ENCODE assay signal across 8 cellular contexts in the genomic region with DNA sequence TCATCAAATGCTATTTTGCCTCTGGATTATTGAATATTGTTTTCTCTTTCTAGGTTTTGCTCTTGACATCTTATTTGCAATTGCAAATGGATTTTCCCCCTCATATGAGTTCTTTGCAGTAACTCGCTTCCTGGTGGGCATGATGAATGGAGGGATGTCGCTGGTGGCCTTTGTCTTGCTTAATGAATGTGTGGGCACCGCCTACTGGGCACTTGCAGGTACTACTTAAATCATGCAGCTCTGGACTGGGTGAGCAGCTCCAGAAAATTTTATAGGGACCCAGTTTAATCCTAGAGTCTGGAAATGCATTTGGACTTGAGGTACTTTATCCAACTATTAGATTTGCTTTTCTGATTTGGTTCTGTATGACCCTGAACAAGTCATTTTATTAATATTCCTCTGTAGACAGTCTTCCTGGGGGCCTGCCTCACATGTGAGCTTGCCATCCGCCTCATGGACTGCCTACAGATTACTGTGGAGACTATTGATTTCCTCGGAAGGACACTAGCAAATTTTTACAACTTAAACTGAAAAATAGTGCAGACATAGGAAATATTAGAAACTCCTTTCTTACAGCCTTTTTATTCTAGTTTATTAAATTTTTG. TPM values are rescaled to one million over a fixed set of nuclear protein-coding genes. Genes with fewer than 3 reads are reported as not detected.
DNase-seq lines count a peak whose midpoint lies in the region; ATAC-seq and TF ChIP-seq lines count a peak whose summit lies in the region.

No MANE protein-coding gene starts in this region.

- no peak overlapping the region for H3K4me2 ChIP-seq in KMS-11
- no peak overlapping the region for H3K4me2 ChIP-seq in smooth muscle cell

- H4K20me1 ChIP-seq in KMS-11 (ENCODE audit: insufficient read depth) (no peaks in the 10 kb centered on the region), smooth muscle cell (ENCODE audit: low read depth) (no peaks in the 10 kb centered on the region)

- H3K27ac ChIP-seq in KMS-11 (no peak overlapping the region), smooth muscle cell (ENCODE audit: low read depth) (no peak overlapping the region)

- H3K79me2 ChIP-seq in KMS-11 (ENCODE audit: insufficient read depth, low read depth): no peaks in the 10 kb centered on the region
- H3K79me2 ChIP-seq in smooth muscle cell (ENCODE audit: low read depth): no peaks in the 10 kb centered on the region

- peak; percentile 23 for DNase-seq in GM04504 (ENCODE audit: low read depth)
- peak; percentile 9 for DNase-seq in SHP77 treated with DMSO at 0.1 percent for 48 hours (lab: John Stamatoyannopoulos, UW)
- peak; percentile 66 for DNase-seq in amniotic epithelial cell (ENCODE audit: low read depth)
- peak; percentile 36 for DNase-seq in hepatic stellate cell (ENCODE audit: low spot score)
- DNase-seq in smooth muscle cell (lab: John Stamatoyannopoulos, UW; ENCODE audit: unreplicated experiment): no peak
- DNase-seq in omental fat pad (ENCODE audit: low spot score): no peak

- peak; percentile 89 for ATAC-seq in GM21619 (IDR thresholded peaks at IDR 0.05; ENCODE audit: unreplicated experiment)
- no peak for ATAC-seq in omental fat pad (ENCODE audit: low FRiP score)

- no peaks in the 10 kb centered on the region for H3K9me3 ChIP-seq in smooth muscle cell (replicated peaks; ENCODE audit: low read depth)

- TF ChIP-seq CTCF in KMS-11 (conservative IDR thresholded peaks at IDR 0.05; ENCODE audit: low read depth, low read length) (peak; percentile 73), smooth muscle cell (IDR thresholded peaks at IDR 0.05; ENCODE audit: borderline replicate concordance, insufficient read depth, poor library complexity, severe bottlenecking) (peak; percentile 59), omental fat pad (IDR thresholded peaks at IDR 0.05) (no peak)

- 66% methylated on average over 5 of the region's 5 CpGs for WGBS in smooth muscle cell (ENCODE audit: low lambda C conversion rate)

- no peak overlapping the region for H3K9ac ChIP-seq in KMS-11
- H3K9ac ChIP-seq in smooth muscle cell (ENCODE audit: low read depth): no peak overlapping the region

- H3K36me3 ChIP-seq in KMS-11 (ENCODE audit: insufficient read depth): no peaks in the 10 kb centered on the region
- H3K36me3 ChIP-seq in smooth muscle cell (ENCODE audit: low read depth): no peaks in the 10 kb centered on the region

- H3K4me1 ChIP-seq in KMS-11 (ENCODE audit: low read depth, poor library complexity, severe bottlenecking) (no peaks in the 10 kb centered on the region), smooth muscle cell (ENCODE audit: low read depth) (no peaks in the 10 kb centered on the region)

- H2AFZ ChIP-seq in KMS-11 (ENCODE audit: low read depth): no peak overlapping the region
- H2AFZ ChIP-seq in smooth muscle cell (ENCODE audit: low read depth): no peak overlapping the region

- no peaks in the 10 kb centered on the region for H3K27me3 ChIP-seq in KMS-11 (ENCODE audit: insufficient read depth, low read depth)
- H3K27me3 ChIP-seq in smooth muscle cell (ENCODE audit: low read depth): no peaks in the 10 kb centered on the region

- H3K4me3 ChIP-seq in KMS-11 (IDR thresholded peaks at IDR 0.05; ENCODE audit: insufficient read depth, low read depth, low read length) (no peak overlapping the region), smooth muscle cell (no peak overlapping the region)

- no peaks in the 10 kb centered on the region for H3F3A ChIP-seq in smooth muscle cell (ENCODE audit: low read depth)

RNA-seq across cellular contexts. Expression of gene SLC22A15, which starts 44.5 kb away (rescaled TPM):
- total RNA-seq in smooth muscle cell (3.2 and 4.0 TPM in 2 replicates), omental fat pad (1 to 10 TPM; 2.4 to 8.3 (median 6.2) TPM)
- polyA plus RNA-seq in smooth muscle cell: 1.00 and 1.2 TPM in 2 replicates

Comparison
In these comparisons a context has a peak if more than half of its experiments do, and no peak if none do; other contexts are left out.
1. DNase-seq: peak in GM04504 (single experiment), SHP77 treated with DMSO at 0.1 percent for 48 hours (single experiment), amniotic epithelial cell (single experiment) and hepatic stellate cell (single experiment); none in smooth muscle cell (single experiment) and omental fat pad (single experiment).
2. CTCF ChIP-seq: peak in KMS-11 (single experiment) and smooth muscle cell (single experiment); none in omental fat pad (0 of 3).